In the genomic region with DNA sequence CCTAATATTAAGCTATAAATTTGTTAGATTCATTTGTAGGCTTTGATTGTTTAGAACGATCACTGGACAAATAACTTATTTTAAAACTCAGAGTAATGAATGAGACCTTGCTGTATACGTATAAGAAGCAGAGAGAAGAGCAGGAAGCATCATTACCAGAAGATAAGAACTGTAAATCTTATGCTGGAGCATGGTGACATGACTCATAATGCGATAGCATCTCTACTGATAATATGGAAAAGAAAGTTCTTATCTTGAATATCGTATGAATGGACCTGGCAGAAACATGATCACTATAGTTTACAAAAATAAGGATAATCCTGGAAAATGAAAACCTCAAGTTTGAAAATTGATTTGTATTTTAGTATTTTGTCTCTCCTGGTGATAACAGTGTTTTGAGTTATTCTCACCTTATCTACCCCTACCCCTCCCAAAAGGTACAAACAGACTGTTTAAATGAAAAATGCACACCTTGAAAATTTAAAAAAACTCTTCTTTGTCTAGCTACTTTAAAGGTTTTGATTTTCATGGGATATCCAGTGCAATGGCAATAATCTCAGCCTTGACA, we compare ENCODE assay signal across 1 cellular context.
TF ChIP-seq lines count a peak whose summit lies in the region.

No MANE protein-coding gene starts in this region.

TF ChIP-seq in IMR-90, 13 proteins besides CTCF, POLR2A, EP300 and RAD21 (continued from another document):
- TF ChIP-seq, protein P1, sequence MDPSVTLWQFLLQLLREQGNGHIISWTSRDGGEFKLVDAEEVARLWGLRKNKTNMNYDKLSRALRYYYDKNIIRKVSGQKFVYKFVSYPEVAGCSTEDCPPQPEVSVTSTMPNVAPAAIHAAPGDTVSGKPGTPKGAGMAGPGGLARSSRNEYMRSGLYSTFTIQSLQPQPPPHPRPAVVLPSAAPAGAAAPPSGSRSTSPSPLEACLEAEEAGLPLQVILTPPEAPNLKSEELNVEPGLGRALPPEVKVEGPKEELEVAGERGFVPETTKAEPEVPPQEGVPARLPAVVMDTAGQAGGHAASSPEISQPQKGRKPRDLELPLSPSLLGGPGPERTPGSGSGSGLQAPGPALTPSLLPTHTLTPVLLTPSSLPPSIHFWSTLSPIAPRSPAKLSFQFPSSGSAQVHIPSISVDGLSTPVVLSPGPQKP (IDR thresholded peaks at IDR 0.05; ENCODE audit: borderline replicate concordance, low read depth, low read length), result no peak
- no peak for TF ChIP-seq MXI1 (IDR thresholded peaks at IDR 0.05; ENCODE audit: borderline replicate concordance, low read depth, low read length)
